In genomic region chr2:152598975-152599724, GRCh38 we compare ENCODE assay signal across 28 cellular contexts.
DNase-seq lines count a peak whose midpoint lies in the region; ATAC-seq and TF ChIP-seq lines count a peak whose summit lies in the region.
"Had no signal": no experiment of that assay in that cellular context is flagged by ENCODE, and none has a peak within 500 bp of the region (broad histone marks: within the 10 kb centered on the region; RNA-seq: fewer than 3 reads in every experiment).

No MANE protein-coding gene starts in this region.

- ATAC-seq in IMR-90 (ENCODE audit: low read depth) (no peak), GM21515 (IDR thresholded peaks at IDR 0.05; ENCODE audit: unreplicated experiment) (no peak)
- ATAC-seq: activated T-cell treated with anti-CD3 and anti-CD28 coated beads, Interleukin-2, amount 50 U/mL, for 72 hours; heart right ventricle had no signal

- peak overlapping the region; percentile 56 for H3K27ac Mint-ChIP-seq in progenitor cell of endocrine pancreas
- H3K27ac Mint-ChIP-seq: activated T-cell treated with anti-CD3 and anti-CD28 coated beads, Interleukin-2, amount 50 U/mL, for 72 hours had no signal

- no peaks in the 10 kb centered on the region; the same call in 1 of the 2 replicates for H3K9me1 ChIP-seq in IMR-90 (ENCODE audit: insufficient read depth, low read length)

- H3K23ac ChIP-seq in IMR-90 (ENCODE audit: low read depth, low read length), result no peak overlapping the region

- H2AFZ ChIP-seq in IMR-90 (replicated peaks; ENCODE audit: low read length, poor library complexity), result no peak overlapping the region

- peaks cover 17% of the 10 kb centered on the region for H3K4me1 Mint-ChIP-seq in progenitor cell of endocrine pancreas (ENCODE audit: low read depth)

- H3K9me3 Mint-ChIP-seq in progenitor cell of endocrine pancreas (ENCODE audit: low read depth), result no peaks in the 10 kb centered on the region
- H3K9me3 Mint-ChIP-seq: activated T-cell treated with anti-CD3 and anti-CD28 coated beads, Interleukin-2, amount 50 U/mL, for 72 hours had no signal

- no peak overlapping the region for H2BK20ac ChIP-seq in IMR-90 (ENCODE audit: low read depth, low read length)

- no peak overlapping the region for H3K18ac ChIP-seq in IMR-90 (ENCODE audit: low read depth, low read length)

- H2BK15ac ChIP-seq in IMR-90 (ENCODE audit: low read depth, low read length), result no peak overlapping the region

- H2BK5ac ChIP-seq in IMR-90 (ENCODE audit: low read depth, low read length, poor library complexity, severe bottlenecking), result no peak overlapping the region

- dilution Hi-C loops in IMR-90 (cut with HindIII; ENCODE audit: low sequenced_read_pairs, unreplicated experiment), result no loop called here

- H2BK120ac ChIP-seq in IMR-90 (ENCODE audit: low read depth, low read length), result no peak overlapping the region

- no peaks in the 10 kb centered on the region for H3K9me3 ChIP-seq in IMR-90 (ENCODE audit: control insufficient read depth, insufficient read depth, low read length)
- no peaks in the 10 kb centered on the region for H3K9me3 ChIP-seq in HAP-1
- H3K9me3 ChIP-seq: BE2C, heart right ventricle, Peyer's patch, sigmoid colon, SJCRH30, thoracic aorta, vagina had no signal

- H3K4me1 ChIP-seq in IMR-90 (ENCODE audit: control insufficient read depth, insufficient read depth, low read length) (peaks cover 4% of the 10 kb centered on the region), HAP-1 (no peaks in the 10 kb centered on the region)
- H3K4me1 ChIP-seq: BE2C, Peyer's patch, sigmoid colon, SJCRH30, vagina had no signal

- POLR2A ChIA-PET in IMR-90 (lab: Charles Lee; ENCODE audit: unreplicated experiment), result no interaction called here

- no TSS peak for BruUV-seq in IMR-90 (replicated peaks; lab: Mats Ljungman, UMichigan)

- CTCF ChIA-PET in IMR-90 (lab: Yijun Ruan, JAX), result interaction anchor here (0.6 to 1.5 kb wide), 3 partner anchors 10 to 414 kb away, joined by 4 to 6 read pairs (median 5); no protein-coding TSS in a partner anchor

- H3K36me3 ChIP-seq in IMR-90 (ENCODE audit: control insufficient read depth, insufficient read depth, low read length) (no peaks in the 10 kb centered on the region; the same call in 1 of the 2 replicates), HAP-1 (replicated peaks) (no peaks in the 10 kb centered on the region)
- H3K36me3 ChIP-seq: BE2C, heart right ventricle, Peyer's patch, sigmoid colon, SJCRH30, thoracic aorta, vagina had no signal

- H3K79me1 ChIP-seq in IMR-90 (ENCODE audit: low read depth in 1 of 2, low read length in 2 of 2), result no peaks in the 10 kb centered on the region

- H3K9ac ChIP-seq in IMR-90 (ENCODE audit: low read depth, low read length), result no peak overlapping the region

- no peak overlapping the region for H2AK9ac ChIP-seq in IMR-90 (replicated peaks; ENCODE audit: low read depth, low read length, poor library complexity)

- H3K14ac ChIP-seq in IMR-90 (replicated peaks; ENCODE audit: low read depth, low read length), result no peak overlapping the region

- H2AK5ac ChIP-seq in IMR-90 (ENCODE audit: low read depth, low read length), result no peak overlapping the region

- no peak overlapping the region for H4K8ac ChIP-seq in IMR-90 (ENCODE audit: low read depth in 2 of 2, low read length in 2 of 2)

- no peak overlapping the region for H3K4ac ChIP-seq in IMR-90 (ENCODE audit: low read depth, low read length)

- H3K56ac ChIP-seq in IMR-90 (ENCODE audit: extremely low read depth, insufficient read depth, low read length), result no peak overlapping the region

- in situ Hi-C loops in IMR-90 (cut with MboI; ENCODE audit: low sequenced_read_pairs) (no loop called here), HAP-1 (cut with MboI; ENCODE audit: low sequenced_read_pairs) (no loop called here)

- DNase-seq in Daoy (ENCODE audit: low read depth) (peak; percentile 13), IMR-90 (peak; percentile 42), progenitor cell of endocrine pancreas (ENCODE audit: low spot score, unreplicated experiment) (no peak), glomerular visceral epithelial cell (ENCODE audit: extremely low spot score) (no peak), HAP-1 (ENCODE audit: low spot score in 2 of 2) (no peak), T-helper 1 cell (no peak)
- DNase-seq: ACHN; activated CD4-positive, CD25-positive, alpha-beta regulatory T cell; activated naive CD4-positive, alpha-beta T cell; activated T-cell treated with anti-CD3 and anti-CD28 coated beads, Interleukin-2, amount 50 U/mL, for 72 hours; BE2C; cerebellar nuclear complex; DMS53; heart right ventricle; NCI-H1092 treated with DMSO at 0.1 percent for 48 hours; NCI-H1930; NCI-H2227 treated with DMSO at 0.1 percent for 48 hours; NCI-H69; Peyer's patch; posterior cingulate gyrus; sigmoid colon; SJCRH30; stimulated activated naive CD4-positive, alpha-beta T cell had no signal

- H3K4me3 Mint-ChIP-seq in progenitor cell of endocrine pancreas (ENCODE audit: low read depth), result no peak overlapping the region
- H3K4me3 Mint-ChIP-seq: activated T-cell treated with anti-CD3 and anti-CD28 coated beads, Interleukin-2, amount 50 U/mL, for 72 hours had no signal

- no peaks in the 10 kb centered on the region for H3K27me3 ChIP-seq in IMR-90 (ENCODE audit: control insufficient read depth, insufficient read depth, low read length)
- H3K27me3 ChIP-seq in HAP-1 (ENCODE audit: low read depth), result no peaks in the 10 kb centered on the region
- H3K27me3 ChIP-seq: BE2C, heart right ventricle, Peyer's patch, sigmoid colon, SJCRH30, vagina had no signal

- H3K4me3 ChIP-seq in IMR-90 (ENCODE audit: insufficient read depth, low read depth, low read length), result no peak overlapping the region
- H3K4me3 ChIP-seq in HAP-1, result no peak overlapping the region
- H3K4me3 ChIP-seq: heart right ventricle, Peyer's patch, sigmoid colon, SJCRH30, thoracic aorta, vagina had no signal

- H3K27me3 Mint-ChIP-seq in progenitor cell of endocrine pancreas, result no peaks in the 10 kb centered on the region

- H4K20me1 ChIP-seq in IMR-90 (ENCODE audit: insufficient read depth, low read length), result no peaks in the 10 kb centered on the region

- TF ChIP-seq RAD21 in IMR-90 (IDR thresholded peaks at IDR 0.05; ENCODE audit: low read length), result no peak

- 92% methylated on average over 6 of the region's 9 CpGs; no CpG with 5 or more reads in 1 of the 2 experiments for WGBS in IMR-90 (ENCODE audit: extremely low coverage in 2 of 2, insufficient read length in 1 of 2), 2 experiments

- H4K5ac ChIP-seq in IMR-90 (ENCODE audit: low read depth, low read length), result no peak overlapping the region

- no peak for TF ChIP-seq CTCF in IMR-90 (conservative IDR thresholded peaks at IDR 0.05; ENCODE audit: low read depth, low read length)
- TF ChIP-seq CTCF in progenitor cell of endocrine pancreas (IDR thresholded peaks at IDR 0.05; ENCODE audit: unreplicated experiment), result no peak

- intact Hi-C loops in IMR-90 (cut with micrococcal nuclease), result loop anchor here (1.0 kb wide), 1 partner anchor 48 kb away; no protein-coding TSS in a partner anchor

- no peak overlapping the region for H4K91ac ChIP-seq in IMR-90 (ENCODE audit: insufficient read depth, low read depth, low read length)

- H3K36me3 Mint-ChIP-seq in progenitor cell of endocrine pancreas (ENCODE audit: insufficient read depth), result peaks cover 8% of the 10 kb centered on the region

- TF ChIP-seq POLR2A in IMR-90 (IDR thresholded peaks at IDR 0.05; ENCODE audit: low read depth, low read length), result no peak

- H3K4me2 ChIP-seq in IMR-90 (ENCODE audit: low read depth, low read length), result no peak overlapping the region

- H3K27ac ChIP-seq in IMR-90 (ENCODE audit: insufficient read depth, low read length), result no peak overlapping the region
- H3K27ac ChIP-seq in cingulate gyrus (ENCODE audit: low read depth, low read length), result peak overlapping the region; percentile 75
- H3K27ac ChIP-seq: heart right ventricle, HL-60, Peyer's patch, sigmoid colon, SJCRH30, thoracic aorta, vagina had no signal

TF ChIP-seq in IMR-90, 13 proteins besides CTCF, POLR2A, EP300 and RAD21:
- TF ChIP-seq RFX5 (IDR thresholded peaks at IDR 0.05; ENCODE audit: low read depth, low read length), result no peak
- no peak for TF ChIP-seq FOS (IDR thresholded peaks at IDR 0.05; ENCODE audit: low read depth, low read length)

Comparison
In these comparisons a context has a peak if more than half of its experiments do, and no peak if none do; other contexts are left out.
1. DNase-seq: peak in Daoy (single experiment) and IMR-90 (single experiment); none in progenitor cell of endocrine pancreas (single experiment), glomerular visceral epithelial cell (single experiment), HAP-1 (0 of 2) and T-helper 1 cell (0 of 5).